ENCODE assay signal across 28 cellular contexts in genomic region chr7:45177801-45178200, GRCh38. TPM values are rescaled to one million over a fixed set of nuclear protein-coding genes. Genes with fewer than 3 reads are reported as not detected.
DNase-seq lines count a peak whose midpoint lies in the region; ATAC-seq lines count a peak whose summit lies in the region.
"Had no signal": no experiment of that assay in that cellular context is flagged by ENCODE, and none has a peak within 500 bp of the region (broad histone marks: within the 10 kb centered on the region; RNA-seq: fewer than 3 reads in every experiment).

No MANE protein-coding gene starts in this region.

- intact Hi-C loops in left cardiac atrium (cut with DNase I), result no loop called here
- intact Hi-C loops in posterior vena cava (cut with DNase I), result no loop called here

- no peak for ATAC-seq in left cardiac atrium
- ATAC-seq in HG03521 (IDR thresholded peaks at IDR 0.05; ENCODE audit: unreplicated experiment), result no peak
- ATAC-seq: body of pancreas, left lung, psoas muscle had no signal

- no peaks in the 10 kb centered on the region for H3K9me3 Mint-ChIP-seq in activated T-cell treated with anti-CD3 and anti-CD28 coated beads, Interleukin-2, amount 50 U/mL, for 24 hours
- H3K9me3 Mint-ChIP-seq: activated CD8-positive, alpha-beta T cell treated with anti-CD3 and anti-CD28 coated beads for 36 hours; activated T-helper 2 cell treated with anti-CD3 and anti-CD28 coated beads, Interferon-gamma antibody, Interleukin-2, Interleukin-4, amounts not matched to agents 10 μg/mL and 5 μg/mL and 100 μg/mL, durations not matched to agents 14 hours and 24 hours and 36 hours; H9; mesothelial cell of epicardium; stimulated activated naive B cell treated with anti-CD40 and anti-IgM and Interleukin-4, amounts not matched to agents 10 μg/mL and 1 μg/mL and 100 μg/mL, for 72 hours had no signal

- no peaks in the 10 kb centered on the region for H3K36me3 Mint-ChIP-seq in activated T-cell treated with anti-CD3 and anti-CD28 coated beads, Interleukin-2, amount 50 U/mL, for 24 hours (ENCODE audit: low read depth)
- H3K36me3 Mint-ChIP-seq: mesothelial cell of epicardium; stimulated activated naive B cell treated with anti-CD40 and anti-IgM and Interleukin-4, amounts not matched to agents 10 μg/mL and 1 μg/mL and 100 μg/mL, for 72 hours had no signal

- H3K27ac Mint-ChIP-seq in activated T-cell treated with anti-CD3 and anti-CD28 coated beads, Interleukin-2, amount 50 U/mL, for 24 hours, result no peak overlapping the region
- H3K27ac Mint-ChIP-seq: activated CD8-positive, alpha-beta T cell treated with anti-CD3 and anti-CD28 coated beads for 36 hours; activated T-helper 2 cell treated with anti-CD3 and anti-CD28 coated beads, Interferon-gamma antibody, Interleukin-2, Interleukin-4, amounts not matched to agents 10 μg/mL and 5 μg/mL and 100 μg/mL, durations not matched to agents 14 hours and 24 hours and 36 hours; mesothelial cell of epicardium; stimulated activated naive B cell treated with anti-CD40 and anti-IgM and Interleukin-4, amounts not matched to agents 10 μg/mL and 1 μg/mL and 100 μg/mL, for 72 hours had no signal

- H3K4me3 Mint-ChIP-seq in activated T-cell treated with anti-CD3 and anti-CD28 coated beads, Interleukin-2, amount 50 U/mL, for 24 hours, result no peak overlapping the region
- H3K4me3 Mint-ChIP-seq: activated CD8-positive, alpha-beta T cell treated with anti-CD3 and anti-CD28 coated beads for 36 hours; H9; mesothelial cell of epicardium; stimulated activated naive B cell treated with anti-CD40 and anti-IgM and Interleukin-4, amounts not matched to agents 10 μg/mL and 1 μg/mL and 100 μg/mL, for 72 hours had no signal

- peaks cover 1% of the 10 kb centered on the region for H3K4me1 Mint-ChIP-seq in activated T-cell treated with anti-CD3 and anti-CD28 coated beads, Interleukin-2, amount 50 U/mL, for 24 hours (ENCODE audit: low read depth)
- H3K4me1 Mint-ChIP-seq: mesothelial cell of epicardium; stimulated activated naive B cell treated with anti-CD40 and anti-IgM and Interleukin-4, amounts not matched to agents 10 μg/mL and 1 μg/mL and 100 μg/mL, for 72 hours had no signal

- DNase-seq in activated T-cell treated with anti-CD3 and anti-CD28 coated beads, Interleukin-2, amount 50 U/mL, for 24 hours, result peak; percentile 19
- DNase-seq in activated T-cell treated with anti-CD3 and anti-CD28 coated beads, Interleukin-2, amount 50 U/mL, for 1 hour, result no peak
- DNase-seq in D341Med (ENCODE audit: low spot score) (peak; percentile 25), left cardiac atrium (peak; percentile 17), posterior vena cava (ENCODE audit: low spot score) (peak; percentile 76), LoVo (ENCODE audit: low spot score) (no peak), NCI-H1417 (lab: John Stamatoyannopoulos, UW) (no peak)
- DNase-seq: body of pancreas; cerebellar nuclear complex; foreskin fibroblast; NCI-H1417 treated with DMSO at 0.1 percent for 48 hours; NCI-H2029 treated with DMSO at 0.1 percent for 48 hours; NCI-H2227 treated with DMSO at 0.1 percent for 48 hours; NCI-H526 treated with DMSO at 0.1 percent for 48 hours; SHP77 treated with DMSO at 0.1 percent for 48 hours; stimulated activated naive B cell treated with anti-CD40 and anti-IgM and Interleukin-4, amounts not matched to agents 10 μg/mL and 1 μg/mL and 100 μg/mL, for 72 hours; T-helper 2 cell had no signal

- H3K27me3 Mint-ChIP-seq in activated T-cell treated with anti-CD3 and anti-CD28 coated beads, Interleukin-2, amount 50 U/mL, for 24 hours, result peaks cover 19% of the 10 kb centered on the region

RNA-seq across cellular contexts. Expression of gene RAMP3, which starts 20.2 kb away (rescaled TPM):
- 10 to 100 TPM; 40.8 to 55.0 TPM for total RNA-seq in left cardiac atrium
- 10 to 100 TPM; 45.5 to 54.1 TPM for total RNA-seq in posterior vena cava
- total RNA-seq: A172; activated CD8-positive, alpha-beta T cell treated with anti-CD3 and anti-CD28 coated beads for 36 hours; Calu3; HepG2; mesothelial cell of epicardium; PC-9 had no signal

Comparison
In these comparisons a context has a peak if more than half of its experiments do, and no peak if none do; other contexts are left out.
1. DNase-seq: peak in activated T-cell treated with anti-CD3 and anti-CD28 coated beads, Interleukin-2, amount 50 U/mL, for 24 hours (single experiment), D341Med (single experiment), left cardiac atrium (single experiment) and posterior vena cava (single experiment); none in activated T-cell treated with anti-CD3 and anti-CD28 coated beads, Interleukin-2, amount 50 U/mL, for 1 hour (single experiment), LoVo (single experiment) and NCI-H1417 (0 of 3).